Comparison of ENCODE assay signal across 7 cellular contexts in genomic region chr3:56988874-56989433, GRCh38.
DNase-seq lines count a peak whose midpoint lies in the region; ATAC-seq and TF ChIP-seq lines count a peak whose summit lies in the region.

No MANE protein-coding gene starts in this region.

- H3K4me2 ChIP-seq in hepatocyte, result peak overlapping the region; percentile 63

- no peaks in the 10 kb centered on the region for H3K9me2 ChIP-seq in hepatocyte (replicated peaks; ENCODE audit: insufficient read depth)

- H3K36me3 ChIP-seq in ascending aorta, result no peaks in the 10 kb centered on the region
- no peaks in the 10 kb centered on the region for H3K36me3 ChIP-seq in hepatocyte (replicated peaks; ENCODE audit: insufficient read depth, low read depth)
- no peaks in the 10 kb centered on the region for H3K36me3 ChIP-seq in sigmoid colon

- no peak overlapping the region for H3K27ac ChIP-seq in ascending aorta
- no peak overlapping the region for H3K27ac ChIP-seq in hepatocyte
- H3K27ac ChIP-seq in sigmoid colon, result peak overlapping the region; percentile 7 to 62 (median 55)

- TF ChIP-seq CTCF in GM13976 (IDR thresholded peaks at IDR 0.05; ENCODE audit: borderline replicate concordance, control extremely low read depth, extremely low read depth, insufficient read depth, missing control alignments) (peak; percentile 51), ascending aorta (IDR thresholded peaks at IDR 0.05) (peak; percentile 72 to 88 (median 73)), hepatocyte (IDR thresholded peaks at IDR 0.05; ENCODE audit: poor library complexity) (peak; percentile 89), sigmoid colon (IDR thresholded peaks at IDR 0.05) (peak; percentile 67 to 85 (median 76))

- H2AFZ ChIP-seq in hepatocyte, result no peak overlapping the region

- DNase-seq in GM13976 (ENCODE audit: low spot score) (peak; percentile 66), NCI-H1694 treated with DMSO at 0.1 percent for 48 hours (lab: John Stamatoyannopoulos, UW) (peak; percentile 91), T1000 (lab: John Stamatoyannopoulos, UW) (peak; percentile 64), ascending aorta (ENCODE audit: low spot score in 2 of 2) (peak in 1 of 2 donors; percentile 84), hepatocyte (ENCODE audit: low spot score) (peak; percentile 93), sigmoid colon (peak; percentile 91)

- H3K27me3 ChIP-seq in ascending aorta (no peaks in the 10 kb centered on the region), hepatocyte (no peaks in the 10 kb centered on the region), sigmoid colon (no peaks in the 10 kb centered on the region)

- WGBS in hepatocyte (ENCODE audit: low lambda C conversion rate, missing lambda C conversion rate), result 18% methylated on average over 11 of the region's 11 CpGs
- WGBS in sigmoid colon, 2 donors, result 10 to 23% methylated on average over 11 of the region's 11 CpGs

- intact Hi-C loops in ascending aorta (cut with DNase I), result loop anchor here (1.0 to 2.0 kb wide), 2 partner anchors 188 to 287 kb away; partner anchors contain the start of gene ARHGEF3
- intact Hi-C loops in sigmoid colon (cut with DNase I), result loop anchor here (1.0 to 2.0 kb wide), 2 partner anchors 188 to 287 kb away; partner anchors contain the start of gene ARHGEF3

- no peak for TF ChIP-seq EP300 in sigmoid colon (IDR thresholded peaks at IDR 0.05)

- TF ChIP-seq POLR2A in sigmoid colon (IDR thresholded peaks at IDR 0.05), result no peak

- H4K20me1 ChIP-seq in hepatocyte (ENCODE audit: insufficient read depth, poor library complexity, severe bottlenecking), result no peaks in the 10 kb centered on the region

- ATAC-seq in GM19455 (IDR thresholded peaks at IDR 0.05; ENCODE audit: unreplicated experiment), result no peak

- in situ Hi-C loops in GM13976 (cut with MboI; ENCODE audit: low sequenced_read_pairs, unreplicated experiment), result no loop called here

- H3K9me3 ChIP-seq in ascending aorta (no peaks in the 10 kb centered on the region), hepatocyte (ENCODE audit: low read depth) (no peaks in the 10 kb centered on the region), sigmoid colon (no peaks in the 10 kb centered on the region)

- no peak overlapping the region for H3K4me3 ChIP-seq in ascending aorta
- no peak overlapping the region for H3K4me3 ChIP-seq in hepatocyte
- no peak overlapping the region for H3K4me3 ChIP-seq in sigmoid colon

- no peaks in the 10 kb centered on the region for H3K79me2 ChIP-seq in hepatocyte

- H3K4me1 ChIP-seq in ascending aorta (peaks cover 0 to 7% of the 10 kb centered on the region in 2 donors), hepatocyte (ENCODE audit: insufficient read depth) (peaks cover 42% of the 10 kb centered on the region), sigmoid colon (peaks cover 0 to 42% (median 25%) of the 10 kb centered on the region in 4 donors)

Comparison
In these comparisons a context has a peak if more than half of its experiments do, and no peak if none do; other contexts are left out.
1. H3K27ac ChIP-seq: peak in sigmoid colon (4 of 4); none in ascending aorta (0 of 2) and hepatocyte (single experiment).
2. Peak in every context shown above with its lines, with median percentiles within 50 percentile points of each other: CTCF ChIP-seq.